In the genomic region with DNA sequence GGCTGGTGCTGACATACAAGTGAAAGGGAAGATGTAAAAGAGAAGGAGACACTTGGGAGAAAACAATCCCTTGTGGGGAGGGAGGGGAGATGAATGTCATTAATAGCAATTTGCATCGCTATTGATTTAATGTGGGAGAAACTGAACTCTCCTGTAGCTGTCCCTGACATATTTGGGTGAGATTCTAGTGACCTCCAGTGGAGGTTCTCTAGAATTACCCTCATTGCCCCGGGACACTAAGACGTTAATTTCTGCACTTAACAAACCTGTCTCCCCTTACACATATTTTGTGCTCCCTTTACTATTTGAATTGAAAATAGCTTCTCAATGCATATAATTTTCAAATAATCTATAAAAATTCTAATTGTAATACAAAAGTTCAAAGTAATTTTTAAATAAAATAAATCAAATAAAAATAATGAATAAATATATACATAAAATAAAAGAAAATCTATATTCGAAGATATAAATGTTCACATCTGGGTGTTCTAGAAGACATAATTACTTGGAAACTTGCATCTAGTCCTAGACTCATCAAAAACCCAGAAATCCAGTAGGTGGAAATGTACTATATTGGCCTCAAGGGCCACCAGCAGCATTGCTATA, we compare ENCODE assay signal across 8 cellular contexts.
DNase-seq lines count a peak whose midpoint lies in the region; ATAC-seq, FAIRE-seq and TF ChIP-seq lines count a peak whose summit lies in the region.

No MANE protein-coding gene starts in this region.

- no peaks in the 10 kb centered on the region for H3K36me3 ChIP-seq in KMS-11 (ENCODE audit: insufficient read depth)

- no peaks in the 10 kb centered on the region for H3K4me1 Mint-ChIP-seq in stimulated activated naive CD8-positive, alpha-beta T cell treated with anti-CD3 and anti-CD28 coated beads, Interleukin-15, amount 100 ng/mL, for 72 hours

- H3K4me2 ChIP-seq in KMS-11 = no peak overlapping the region

- H3K4me1 ChIP-seq in KMS-11 (ENCODE audit: low read depth, poor library complexity, severe bottlenecking) = no peaks in the 10 kb centered on the region

- H4K20me1 ChIP-seq in KMS-11 (ENCODE audit: insufficient read depth) = no peaks in the 10 kb centered on the region

- FAIRE-seq in endometrium (lab: Jason Lieb, UNC) = peak; percentile 89

- H3K27me3 Mint-ChIP-seq in stimulated activated naive CD8-positive, alpha-beta T cell treated with anti-CD3 and anti-CD28 coated beads, Interleukin-15, amount 100 ng/mL, for 72 hours = no peaks in the 10 kb centered on the region

- DNase-seq in Ammon's horn (ENCODE audit: low spot score) = peak; percentile 83
- peak; percentile 82 for DNase-seq in OCI-M1 (lab: John Stamatoyannopoulos, UW)
- peak; percentile 82 for DNase-seq in midbrain (lab: John Stamatoyannopoulos, UW)
- DNase-seq in stimulated activated naive CD8-positive, alpha-beta T cell treated with anti-CD3 and anti-CD28 coated beads, Interleukin-15, amount 100 ng/mL, for 72 hours = no peak

- H3K9ac ChIP-seq in KMS-11 = no peak overlapping the region

- no peak overlapping the region for H3K27ac Mint-ChIP-seq in stimulated activated naive CD8-positive, alpha-beta T cell treated with anti-CD3 and anti-CD28 coated beads, Interleukin-15, amount 100 ng/mL, for 72 hours

- H3K9me3 Mint-ChIP-seq in stimulated activated naive CD8-positive, alpha-beta T cell treated with anti-CD3 and anti-CD28 coated beads, Interleukin-15, amount 100 ng/mL, for 72 hours = no peaks in the 10 kb centered on the region

- peak; percentile 93 for TF ChIP-seq CTCF in KMS-11 (conservative IDR thresholded peaks at IDR 0.05; ENCODE audit: low read depth, low read length)

- H3K4me3 ChIP-seq in KMS-11 (IDR thresholded peaks at IDR 0.05; ENCODE audit: insufficient read depth, low read depth, low read length) = no peak overlapping the region

- no peak overlapping the region for H2AFZ ChIP-seq in KMS-11 (ENCODE audit: low read depth)

- no peak overlapping the region for H3K4me3 Mint-ChIP-seq in stimulated activated naive CD8-positive, alpha-beta T cell treated with anti-CD3 and anti-CD28 coated beads, Interleukin-15, amount 100 ng/mL, for 72 hours

- no peaks in the 10 kb centered on the region for H3K79me2 ChIP-seq in KMS-11 (ENCODE audit: insufficient read depth, low read depth)

- no peaks in the 10 kb centered on the region for H3K27me3 ChIP-seq in KMS-11 (ENCODE audit: insufficient read depth, low read depth)

- no peak overlapping the region for H3K27ac ChIP-seq in KMS-11

- ATAC-seq in GM18909 (IDR thresholded peaks at IDR 0.05; ENCODE audit: poor library complexity, unreplicated experiment) = peak; percentile 73
- no peak for ATAC-seq in stimulated activated naive CD8-positive, alpha-beta T cell treated with anti-CD3 and anti-CD28 coated beads, Interleukin-15, amount 100 ng/mL, for 72 hours
- ATAC-seq in HG03460 (IDR thresholded peaks at IDR 0.05; ENCODE audit: unreplicated experiment) = no peak

Comparison
In these comparisons a context has a peak if more than half of its experiments do, and no peak if none do; other contexts are left out.
1. DNase-seq: peak in Ammon's horn (single experiment), OCI-M1 (single experiment) and midbrain (single experiment); none in stimulated activated naive CD8-positive, alpha-beta T cell treated with anti-CD3 and anti-CD28 coated beads, Interleukin-15, amount 100 ng/mL, for 72 hours (0 of 2).